1 cellular context compared by ENCODE assay signal in the genomic region with DNA sequence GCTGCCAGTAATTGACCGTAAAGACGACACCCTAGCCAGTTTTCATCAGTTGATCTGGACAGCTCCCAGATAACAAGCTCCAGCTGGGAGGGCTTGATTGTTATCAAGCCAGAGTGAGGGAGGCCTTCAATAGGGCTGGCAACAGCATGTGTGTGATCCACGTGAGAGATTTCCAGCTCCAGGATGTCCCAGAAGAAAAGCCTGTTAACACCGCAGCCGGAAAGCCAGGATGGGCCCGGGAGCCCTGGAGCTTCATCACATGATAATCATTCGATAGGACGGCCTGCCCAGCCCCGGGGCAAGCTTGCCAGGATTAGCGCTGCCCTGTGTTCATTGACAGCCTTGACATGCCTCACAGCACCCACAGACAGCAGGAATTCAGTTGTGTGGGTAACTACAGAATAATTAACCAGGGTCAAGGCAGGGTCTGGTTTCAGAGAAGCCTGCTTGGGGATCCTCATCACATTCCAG.
TF ChIP-seq lines count a peak whose summit lies in the region.

No MANE protein-coding gene starts in this region.

TF ChIP-seq in IMR-90, 13 proteins besides CTCF, POLR2A, EP300 and RAD21:
- TF ChIP-seq RCOR1 (IDR thresholded peaks at IDR 0.05; ENCODE audit: insufficient replicate concordance, low read length), result no peak
- no peak for TF ChIP-seq MAZ (IDR thresholded peaks at IDR 0.05; ENCODE audit: borderline replicate concordance, low read depth, low read length)
- no peak for TF ChIP-seq CHD1 (IDR thresholded peaks at IDR 0.05; ENCODE audit: low read depth, low read length)
- TF ChIP-seq MXI1 (IDR thresholded peaks at IDR 0.05; ENCODE audit: borderline replicate concordance, low read depth, low read length), result no peak
- TF ChIP-seq, protein P1, sequence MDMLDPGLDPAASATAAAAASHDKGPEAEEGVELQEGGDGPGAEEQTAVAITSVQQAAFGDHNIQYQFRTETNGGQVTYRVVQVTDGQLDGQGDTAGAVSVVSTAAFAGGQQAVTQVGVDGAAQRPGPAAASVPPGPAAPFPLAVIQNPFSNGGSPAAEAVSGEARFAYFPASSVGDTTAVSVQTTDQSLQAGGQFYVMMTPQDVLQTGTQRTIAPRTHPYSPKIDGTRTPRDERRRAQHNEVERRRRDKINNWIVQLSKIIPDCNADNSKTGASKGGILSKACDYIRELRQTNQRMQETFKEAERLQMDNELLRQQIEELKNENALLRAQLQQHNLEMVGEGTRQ (IDR thresholded peaks at IDR 0.05; ENCODE audit: low read depth, low read length), result no peak
- TF ChIP-seq MAFK (IDR thresholded peaks at IDR 0.05; ENCODE audit: low read depth, low read length), result no peak
- TF ChIP-seq, protein P2, sequence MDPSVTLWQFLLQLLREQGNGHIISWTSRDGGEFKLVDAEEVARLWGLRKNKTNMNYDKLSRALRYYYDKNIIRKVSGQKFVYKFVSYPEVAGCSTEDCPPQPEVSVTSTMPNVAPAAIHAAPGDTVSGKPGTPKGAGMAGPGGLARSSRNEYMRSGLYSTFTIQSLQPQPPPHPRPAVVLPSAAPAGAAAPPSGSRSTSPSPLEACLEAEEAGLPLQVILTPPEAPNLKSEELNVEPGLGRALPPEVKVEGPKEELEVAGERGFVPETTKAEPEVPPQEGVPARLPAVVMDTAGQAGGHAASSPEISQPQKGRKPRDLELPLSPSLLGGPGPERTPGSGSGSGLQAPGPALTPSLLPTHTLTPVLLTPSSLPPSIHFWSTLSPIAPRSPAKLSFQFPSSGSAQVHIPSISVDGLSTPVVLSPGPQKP (IDR thresholded peaks at IDR 0.05; ENCODE audit: borderline replicate concordance, low read depth, low read length), result no peak
- TF ChIP-seq FOS (IDR thresholded peaks at IDR 0.05; ENCODE audit: low read depth, low read length), result no peak
- TF ChIP-seq SMC3 (IDR thresholded peaks at IDR 0.05; ENCODE audit: low read depth, low read length), result no peak
- no peak for TF ChIP-seq RFX5 (IDR thresholded peaks at IDR 0.05; ENCODE audit: low read depth, low read length)
